8 cellular contexts compared by ENCODE assay signal in the genomic region with DNA sequence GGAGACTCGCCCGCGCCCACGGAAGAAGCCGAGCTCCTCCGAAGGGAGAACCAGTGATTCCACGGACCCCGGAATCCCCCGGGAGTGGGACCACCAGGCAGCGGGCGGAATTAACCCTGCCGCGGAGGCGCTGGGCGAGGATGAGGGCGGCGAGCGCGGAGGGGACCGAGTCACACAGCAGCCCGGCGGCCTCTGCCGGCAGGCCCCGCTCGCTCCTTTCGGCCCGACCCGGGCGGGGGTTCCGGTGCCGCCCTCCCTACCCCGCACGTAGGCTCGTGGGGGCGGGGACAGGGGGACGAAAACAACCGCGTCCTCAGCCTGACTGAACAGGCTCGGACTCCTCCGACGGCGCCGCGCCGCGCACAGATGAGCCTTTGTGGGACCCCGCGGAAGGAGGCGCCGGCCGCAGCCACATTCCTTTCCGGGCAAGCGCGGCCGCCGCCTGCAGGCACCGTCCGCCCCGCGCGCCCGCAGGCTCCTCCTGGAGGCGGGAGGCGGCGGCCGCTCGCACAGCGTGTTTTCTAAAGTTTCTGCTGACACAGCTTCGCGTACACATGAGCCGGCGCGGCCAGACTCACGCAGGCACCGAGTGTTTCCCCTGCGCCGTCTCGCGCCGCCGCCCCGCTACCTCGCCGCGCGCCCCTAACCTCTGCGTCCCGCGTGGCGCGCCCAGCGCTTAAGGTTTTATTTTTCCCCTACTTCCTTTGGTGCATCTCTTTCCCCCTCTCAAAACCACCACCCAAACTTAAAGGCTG.
DNase-seq lines count a peak whose midpoint lies in the region; ATAC-seq and TF ChIP-seq lines count a peak whose summit lies in the region.

No MANE protein-coding gene starts in this region.

- H3K9me3 ChIP-seq in OCI-LY1 (ENCODE audit: low read length) (no peaks in the 10 kb centered on the region), mucosa of stomach (ENCODE audit: control insufficient read depth, low read length) (no peaks in the 10 kb centered on the region)

- peak; percentile 74 for ATAC-seq in GM21381 (IDR thresholded peaks at IDR 0.05; ENCODE audit: unreplicated experiment)

- H3K79me2 ChIP-seq in OCI-LY1 (ENCODE audit: insufficient read depth, low read length), result peaks cover 60% of the 10 kb centered on the region

- H3F3A ChIP-seq in OCI-LY1 (ENCODE audit: insufficient read depth, low read length), result 0 out of 2 replicates have a peak, but pooled peaks cover 2% of the 10 kb centered on the region

- H3K4me1 ChIP-seq in OCI-LY1 (ENCODE audit: insufficient read depth, low read length, severe bottlenecking) (peaks cover 61% of the 10 kb centered on the region), mucosa of stomach (ENCODE audit: control insufficient read depth, insufficient read depth, low read length) (no peaks in the 10 kb centered on the region)

- H3K9ac ChIP-seq in OCI-LY1 (ENCODE audit: low read length) (peak overlapping the region; percentile 98), mucosa of stomach (ENCODE audit: low read length) (peak overlapping the region; percentile 96)

- peak overlapping the region; percentile 93 for H3K4me2 ChIP-seq in OCI-LY1 (ENCODE audit: low read length)

- peaks cover 3% of the 10 kb centered on the region; the same call in 1 of the 2 replicates for H3K36me3 ChIP-seq in OCI-LY1 (ENCODE audit: insufficient read depth, low read length)
- no peaks in the 10 kb centered on the region for H3K36me3 ChIP-seq in mucosa of stomach (ENCODE audit: control insufficient read depth, insufficient read depth, low read length)

- H3K4me3 ChIP-seq in OCI-LY1 (ENCODE audit: low read depth, low read length, poor library complexity, severe bottlenecking), result peak overlapping the region; percentile 89
- peak overlapping the region; percentile 75 for H3K4me3 ChIP-seq in epithelial cell of proximal tubule (ENCODE audit: low read depth, low read length)
- peak overlapping the region; percentile 88 for H3K4me3 ChIP-seq in mucosa of stomach (ENCODE audit: low read length)

- H2AFZ ChIP-seq in OCI-LY1 (ENCODE audit: low read length), result no peak overlapping the region

- H3K27me3 ChIP-seq in OCI-LY1 (ENCODE audit: insufficient read depth, low read length) (no peaks in the 10 kb centered on the region), mucosa of stomach (ENCODE audit: control insufficient read depth, insufficient read depth, low read length) (no peaks in the 10 kb centered on the region)

- peak; percentile 45 for DNase-seq in DMS 273 treated with DMSO at 0.1 percent for 48 hours (lab: John Stamatoyannopoulos, UW)
- peak; percentile 88 for DNase-seq in HT1080 (ENCODE audit: low read depth)
- DNase-seq in activated T-cell treated with anti-CD3 and anti-CD28 coated beads for 48 hours (ENCODE audit: low read depth), result peak; percentile 87
- DNase-seq in epithelial cell of proximal tubule (ENCODE audit: low read depth), result no peak
- peak; percentile 91 for DNase-seq in stimulated activated CD8-positive, alpha-beta memory T cell treated with anti-CD3 and anti-CD28 coated beads, Interleukin-4, amount 100 ng/mL, for 48 hours

- H3K9me2 ChIP-seq in OCI-LY1 (ENCODE audit: low read depth, low read length), result no peaks in the 10 kb centered on the region

- peak overlapping the region; percentile 99 for H3K27ac ChIP-seq in OCI-LY1 (ENCODE audit: low read depth, low read length, poor library complexity, severe bottlenecking)

- H4K20me1 ChIP-seq in OCI-LY1 (ENCODE audit: insufficient read depth, low read length), result no peaks in the 10 kb centered on the region

- TF ChIP-seq CTCF in OCI-LY1 (IDR thresholded peaks at IDR 0.05; ENCODE audit: low read length), result peak; percentile 23
- TF ChIP-seq CTCF in epithelial cell of proximal tubule (conservative IDR thresholded peaks at IDR 0.05; ENCODE audit: low read depth, low read length), result peak; percentile 48
